ENCODE assay signal across 8 cellular contexts in genomic region chr11:114399903-114400221, GRCh38. TPM values are rescaled to one million over a fixed set of nuclear protein-coding genes. Genes with fewer than 3 reads are reported as not detected.
DNase-seq lines count a peak whose midpoint lies in the region; ATAC-seq and TF ChIP-seq lines count a peak whose summit lies in the region.

No MANE protein-coding gene starts in this region.

- H3K9me3 Mint-ChIP-seq in GM23338 = no peaks in the 10 kb centered on the region
- H3K9me3 Mint-ChIP-seq in activated CD4-positive, alpha-beta memory T cell treated with anti-CD3 and anti-CD28 coated beads, Interleukin-2, amount 10 ng/mL, durations not matched to agents 7 days and 5 days = no peaks in the 10 kb centered on the region

- H3K79me2 ChIP-seq in GM23338 (replicated peaks; ENCODE audit: insufficient read depth) = peaks cover 52% of the 10 kb centered on the region

- POLR2A ChIA-PET in activated CD4-positive, alpha-beta memory T cell treated with anti-CD3 and anti-CD28 coated beads, Interleukin-2, amount 10 ng/mL, durations not matched to agents 7 days and 5 days (lab: Charles Lee) = interaction anchor here (1.4 to 2.0 kb wide), 4 partner anchors 11 to 216 kb away, joined by 4 to 31 read pairs (median 8); partner anchors contain the start of gene REXO2

- H3K36me3 ChIP-seq in GM06990 (ENCODE audit: control insufficient read depth, insufficient read depth, low read length) (no peaks in the 10 kb centered on the region), GM23338 (ENCODE audit: insufficient read depth) (peaks cover 3% of the 10 kb centered on the region), MG63 (peaks cover 26% of the 10 kb centered on the region), heart right ventricle (peaks cover 0 to 24% (median 0%) of the 10 kb centered on the region in 9 donors)

- CTCF ChIA-PET in activated CD4-positive, alpha-beta memory T cell treated with anti-CD3 and anti-CD28 coated beads, Interleukin-2, amount 10 ng/mL, durations not matched to agents 7 days and 5 days (lab: Charles Lee) = no interaction called here

- intact Hi-C loops in heart right ventricle (cut with DNase I) = loop anchor here in 8 of 10 donors (5.0 to 10.0 kb wide), 9 partner anchors 37 to 118 kb away; partner anchors contain the start of genes REXO2 (in 4 of the 8) and NNMT (in 1 of the 8)

- no peaks in the 10 kb centered on the region for H3K27me3 ChIP-seq in GM06990 (replicated peaks; ENCODE audit: control insufficient read depth, insufficient read depth, low read length)
- no peaks in the 10 kb centered on the region for H3K27me3 ChIP-seq in GM23338 (ENCODE audit: insufficient read depth)
- no peaks in the 10 kb centered on the region for H3K27me3 ChIP-seq in MG63
- no peaks in the 10 kb centered on the region for H3K27me3 ChIP-seq in heart right ventricle

- no peak for TF ChIP-seq CTCF in GM06990 (IDR thresholded peaks at IDR 0.05; ENCODE audit: insufficient read depth, low read length, poor library complexity, severe bottlenecking)
- no peak for TF ChIP-seq CTCF in GM23338 (conservative IDR thresholded peaks at IDR 0.05; ENCODE audit: low read depth in 2 of 2)
- no peak for TF ChIP-seq CTCF in heart right ventricle (IDR thresholded peaks at IDR 0.05)
- TF ChIP-seq CTCF in retinal pigment epithelial cell (conservative IDR thresholded peaks at IDR 0.05; ENCODE audit: low read depth, low read length) = no peak

- DNase-seq in GM06990 (ENCODE audit: extremely low read depth, insufficient read length) (no peak), GM23338 (ENCODE audit: low spot score) (peak; percentile 92), MG63 (no peak), heart right ventricle (no peak), retinal pigment epithelial cell (ENCODE audit: low read depth) (peak; percentile 22), islet precursor cell (no peak), midbrain (lab: John Stamatoyannopoulos, UW) (no peak)
- no peak for DNase-seq in activated CD4-positive, alpha-beta memory T cell treated with anti-CD3 and anti-CD28 coated beads, Interleukin-2, amount 10 ng/mL, durations not matched to agents 7 days and 5 days

- peak overlapping the region; percentile 81 for H3K4me2 ChIP-seq in GM23338

- peaks cover 23% of the 10 kb centered on the region for H3K36me3 Mint-ChIP-seq in GM23338 (ENCODE audit: low read depth)
- H3K36me3 Mint-ChIP-seq in activated CD4-positive, alpha-beta memory T cell treated with anti-CD3 and anti-CD28 coated beads, Interleukin-2, amount 10 ng/mL, durations not matched to agents 7 days and 5 days (ENCODE audit: low read depth) = peaks cover 43% of the 10 kb centered on the region

- 0% methylated on average over 23 of the region's 23 CpGs for whole genome bisulfite sequencing in heart right ventricle, 2 donors

- H3K4me1 Mint-ChIP-seq in GM23338 = peaks cover 40% of the 10 kb centered on the region
- H3K4me1 Mint-ChIP-seq in activated CD4-positive, alpha-beta memory T cell treated with anti-CD3 and anti-CD28 coated beads, Interleukin-2, amount 10 ng/mL, durations not matched to agents 7 days and 5 days = peaks cover 36% of the 10 kb centered on the region

- H3K27ac ChIP-seq in GM23338 (ENCODE audit: low read depth) = peak overlapping the region; percentile 91
- peak overlapping the region; percentile 93 to 100 (median 98) for H3K27ac ChIP-seq in heart right ventricle

- H3K9me2 ChIP-seq in GM23338 (ENCODE audit: insufficient read depth) = no peaks in the 10 kb centered on the region

- ATAC-seq in GM23338 (peak; percentile 85), heart right ventricle (peak; percentile 49 to 78 (median 65))

- peak overlapping the region; percentile 95 for H3K4me3 Mint-ChIP-seq in GM23338
- H3K4me3 Mint-ChIP-seq in activated CD4-positive, alpha-beta memory T cell treated with anti-CD3 and anti-CD28 coated beads, Interleukin-2, amount 10 ng/mL, durations not matched to agents 7 days and 5 days = peak overlapping the region; percentile 95

- 0 out of 2 replicates have a peak, but pooled peaks cover 2% of the 10 kb centered on the region for H4K20me1 ChIP-seq in GM23338 (replicated peaks; ENCODE audit: insufficient read depth)

- H3F3A ChIP-seq in GM23338 (replicated peaks; ENCODE audit: low read depth) = no peaks in the 10 kb centered on the region

- H2AFZ ChIP-seq in GM23338 = 0 out of 2 replicates have a peak overlapping the region, but pooled peaks have one; percentile 5

- peaks cover 28% of the 10 kb centered on the region for H3K4me1 ChIP-seq in GM23338 (ENCODE audit: insufficient read depth)
- H3K4me1 ChIP-seq in heart right ventricle = peaks cover 0 to 68% (median 54%) of the 10 kb centered on the region in 9 donors

- peaks cover 8% of the 10 kb centered on the region for H3K9me3 ChIP-seq in MG63
- no peaks in the 10 kb centered on the region for H3K9me3 ChIP-seq in heart right ventricle

- peaks cover 17% of the 10 kb centered on the region for H3K27me3 Mint-ChIP-seq in GM23338 (ENCODE audit: insufficient read depth, low read depth, poor library complexity)
- peaks cover 1% of the 10 kb centered on the region for H3K27me3 Mint-ChIP-seq in activated CD4-positive, alpha-beta memory T cell treated with anti-CD3 and anti-CD28 coated beads, Interleukin-2, amount 10 ng/mL, durations not matched to agents 7 days and 5 days

- H3K4me3 ChIP-seq in GM06990 (replicated peaks; ENCODE audit: low read depth, low read length) (peak overlapping the region; percentile 99), GM23338 (peak overlapping the region; percentile 72), MG63 (peak overlapping the region; percentile 84), heart right ventricle (peak overlapping the region; percentile 61 to 89 (median 74)), retinal pigment epithelial cell (ENCODE audit: low read length) (peak overlapping the region; percentile 84)

- peak overlapping the region; percentile 100 for H3K27ac Mint-ChIP-seq in GM23338
- H3K27ac Mint-ChIP-seq in activated CD4-positive, alpha-beta memory T cell treated with anti-CD3 and anti-CD28 coated beads, Interleukin-2, amount 10 ng/mL, durations not matched to agents 7 days and 5 days = peak overlapping the region; percentile 97

TF ChIP-seq in GM23338, 12 proteins besides CTCF, POLR2A, EP300 and RAD21:
- TF ChIP-seq ZNF331 (CRISPR knock-in tag; IDR thresholded peaks at IDR 0.05; ENCODE audit: low read depth) (no peak), JUNB (IDR thresholded peaks at IDR 0.05; ENCODE audit: unreplicated experiment) (no peak), ETS1 (IDR thresholded peaks at IDR 0.05) (no peak)

RNA-seq across cellular contexts. Expression of gene C11orf71, which starts 0.4 kb away (rescaled TPM):
- total RNA-seq in GM23338 (2014; rRNA removed; shearing (Covaris generic)) = 3.2 and 5.8 TPM in 2 replicates
- polyA plus RNA-seq in GM23338 (2016; fragmentation: Nextera tagmentation; extraction: Ambion mirVana) (6.9 and 8.7 TPM in 2 replicates), heart right ventricle (10 to 100 TPM in 1 of 2 donors, 1 to 10 TPM in 1; 3.7 to 10.5 TPM)
- total RNA-seq in MG63 (2014; rRNA removed; shearing (Covaris generic); ENCODE audit: low replicate concordance) = 2.0 and 7.2 TPM in 2 replicates
- total RNA-seq in activated CD4-positive, alpha-beta memory T cell treated with anti-CD3 and anti-CD28 coated beads, Interleukin-2, amount 10 ng/mL, durations not matched to agents 7 days and 5 days = 1 to 10 TPM; 7.3 to 7.6 TPM
- 10 to 100 TPM in 7 of 10 donors, 1 to 10 TPM in 3; 7.1 to 14.4 (median 10.9) TPM for total RNA-seq in heart right ventricle

RNA-seq across cellular contexts. Expression of gene RBM7, which starts 0.6 kb away (rescaled TPM):
- 51.4 and 57.2 TPM in 2 replicates for total RNA-seq in GM23338 (2014; rRNA removed; shearing (Covaris generic))
- polyA plus RNA-seq in GM23338 (2016; fragmentation: Nextera tagmentation; extraction: Ambion mirVana) = 28.0 and 31.5 TPM in 2 replicates
- 27.8 and 46.8 TPM in 2 replicates for total RNA-seq in MG63 (2014; rRNA removed; shearing (Covaris generic); ENCODE audit: low replicate concordance)
- 10 to 100 TPM; 36.5 to 46.3 TPM for total RNA-seq in activated CD4-positive, alpha-beta memory T cell treated with anti-CD3 and anti-CD28 coated beads, Interleukin-2, amount 10 ng/mL, durations not matched to agents 7 days and 5 days
- total RNA-seq in heart right ventricle = 10 to 100 TPM; 16.8 to 29.3 (median 21.3) TPM
- polyA plus RNA-seq in heart right ventricle = 1 to 10 TPM; 3.9 to 7.9 TPM

RNA-seq across cellular contexts. Expression of gene REXO2, which starts 39.4 kb away (rescaled TPM):
- 117 and 122 TPM in 2 replicates for total RNA-seq in GM23338 (2014; rRNA removed; shearing (Covaris generic))
- polyA plus RNA-seq in GM23338 (2016; fragmentation: Nextera tagmentation; extraction: Ambion mirVana) = 237 and 245 TPM in 2 replicates
- total RNA-seq in MG63 (2014; rRNA removed; shearing (Covaris generic); ENCODE audit: low replicate concordance) = 172 and 215 TPM in 2 replicates
- 10 to 100 TPM; 82.1 to 83.4 TPM for total RNA-seq in activated CD4-positive, alpha-beta memory T cell treated with anti-CD3 and anti-CD28 coated beads, Interleukin-2, amount 10 ng/mL, durations not matched to agents 7 days and 5 days
- 100 to 1,000 TPM; 140 to 204 (median 174) TPM for total RNA-seq in heart right ventricle
- polyA plus RNA-seq in heart right ventricle = 100 to 1,000 TPM in 1 of 2 donors, 10 to 100 TPM in 1; 85.4 to 142 TPM

Comparison
In these comparisons a context has a peak if more than half of its experiments do, and no peak if none do; other contexts are left out.
1. DNase-seq: peak in GM23338 (single experiment) and retinal pigment epithelial cell (single experiment); none in GM06990 (single experiment), MG63 (single experiment), activated CD4-positive, alpha-beta memory T cell treated with anti-CD3 and anti-CD28 coated beads, Interleukin-2, amount 10 ng/mL, durations not matched to agents 7 days and 5 days (single experiment), heart right ventricle (0 of 2), islet precursor cell (single experiment) and midbrain (single experiment).
2. Peak in every context shown above with its lines, with median percentiles within 50 percentile points of each other: H3K4me3 ChIP-seq.